ENCODE assay signal across 18 cellular contexts in genomic region chr3:174229916-174230315, GRCh38.
DNase-seq lines count a peak whose midpoint lies in the region; ATAC-seq lines count a peak whose summit lies in the region.
"Had no signal": no experiment of that assay in that cellular context is flagged by ENCODE, and none has a peak within 500 bp of the region (broad histone marks: within the 10 kb centered on the region; RNA-seq: fewer than 3 reads in every experiment).

No MANE protein-coding gene starts in this region.

- H3K27me3 ChIP-seq in GM23248 (replicated peaks; ENCODE audit: insufficient read depth), result no peaks in the 10 kb centered on the region
- H3K27me3 ChIP-seq: SJCRH30 had no signal

- H3F3A ChIP-seq in GM23248 (ENCODE audit: insufficient read depth), result no peaks in the 10 kb centered on the region

- no peak overlapping the region for H3K27ac ChIP-seq in GM23248
- H3K27ac ChIP-seq: SJCRH30 had no signal

- DNase-seq in GM23248 (peak; percentile 31), amniotic epithelial cell (ENCODE audit: low read depth) (peak; percentile 19), fibroblast of peridontal ligament (ENCODE audit: extremely low read depth) (peak; percentile 30), stromal cell of bone marrow (ENCODE audit: low read depth) (peak; percentile 22), DMS 273 treated with DMSO at 0.1 percent for 48 hours (lab: John Stamatoyannopoulos, UW) (no peak)
- DNase-seq: Caco-2; CD4-positive, CD25-positive, alpha-beta regulatory T cell; HFFc6; Kasumi-1; NCI-H1105 treated with DMSO at 0.1 percent for 48 hours; NCI-H1930; NCI-H2171; NCI-H446 treated with DMSO at 0.1 percent for 48 hours; NCI-H748 treated with DMSO at 0.1 percent for 48 hours; PC-3; SJCRH30 had no signal

- H2AFZ ChIP-seq in GM23248, result no peak overlapping the region

- no peaks in the 10 kb centered on the region for H3K36me3 ChIP-seq in GM23248 (ENCODE audit: low read depth)
- H3K36me3 ChIP-seq: SJCRH30 had no signal

- no peak overlapping the region for H3K9ac ChIP-seq in GM23248

- no peaks in the 10 kb centered on the region for H3K9me3 ChIP-seq in GM23248 (ENCODE audit: low read depth)
- H3K9me3 ChIP-seq: Caco-2, SJCRH30 had no signal

- in situ Hi-C loops in GM23248 (cut with MboI), result no loop called here

- ATAC-seq in esophagus mucosa, result no peak
- ATAC-seq in GM19467 (IDR thresholded peaks at IDR 0.05; ENCODE audit: unreplicated experiment), result no peak
- ATAC-seq: PC-3 had no signal

- 86 to 87% methylated on average over 2 of the region's 2 CpGs for WGBS in GM23248 (ENCODE audit: low coverage in 1 of 2, low lambda C conversion rate in 2 of 2, missing lambda C conversion rate in 2 of 2), 2 experiments

- H3K4me2 ChIP-seq in GM23248 (ENCODE audit: unreplicated experiment), result no peak overlapping the region

- H3K9me2 ChIP-seq in GM23248 (ENCODE audit: insufficient read depth), result no peaks in the 10 kb centered on the region

- H3K79me2 ChIP-seq in GM23248 (ENCODE audit: insufficient read depth), result no peaks in the 10 kb centered on the region

- H4K20me1 ChIP-seq in GM23248 (ENCODE audit: insufficient read depth), result no peaks in the 10 kb centered on the region

- no peak overlapping the region for H3K4me3 ChIP-seq in GM23248
- H3K4me3 ChIP-seq: SJCRH30 had no signal

- peaks cover 10% of the 10 kb centered on the region for H3K4me1 ChIP-seq in GM23248 (ENCODE audit: insufficient read depth)
- H3K4me1 ChIP-seq: Caco-2, SJCRH30 had no signal
